In the genomic region with DNA sequence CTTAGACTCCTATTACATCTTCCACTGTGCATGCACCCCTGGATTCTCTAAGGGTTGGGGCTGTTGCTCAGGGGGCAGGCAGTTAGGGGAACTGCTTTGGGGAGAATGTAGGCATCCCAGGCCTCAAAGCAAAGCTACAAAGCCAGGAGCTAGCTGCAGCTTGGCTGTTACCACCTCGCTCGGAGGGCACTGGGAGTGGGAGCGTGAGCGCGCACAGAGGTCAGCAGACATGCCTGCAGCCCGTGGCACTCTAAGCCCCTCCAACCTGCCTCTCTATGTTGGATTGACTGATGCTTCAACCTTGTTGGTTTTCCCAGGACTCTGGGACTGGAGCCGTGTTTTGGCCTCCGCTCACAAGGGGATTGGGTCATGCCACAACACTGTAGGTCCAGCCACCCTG, we compare ENCODE assay signal across 19 cellular contexts.
A peak's percentile ranks its signal among the peaks of the same experiment; 100 is the strongest.
DNase-seq lines count a peak whose midpoint lies in the region; ATAC-seq and TF ChIP-seq lines count a peak whose summit lies in the region.
"Had no signal": no experiment of that assay in that cellular context is flagged by ENCODE, and none has a peak within 500 bp of the region (broad histone marks: within the 10 kb centered on the region; RNA-seq: fewer than 3 reads in every experiment).

No MANE protein-coding gene starts in this region.

- H3K27me3 Mint-ChIP-seq in glutamatergic neuron (ENCODE audit: unreplicated experiment) = peaks cover 2% of the 10 kb centered on the region
- peaks cover 45% of the 10 kb centered on the region for H3K27me3 Mint-ChIP-seq in Calu3 (ENCODE audit: unreplicated experiment)

- 97% methylated on average over 8 of the region's 8 CpGs for WGBS in right cardiac atrium

- CTCF ChIA-PET in Calu3 (lab: Charles Lee) = no interaction called here

- no peaks in the 10 kb centered on the region for H3K9me3 ChIP-seq in right cardiac atrium (ENCODE audit: control insufficient read depth, low read length)
- H3K9me3 ChIP-seq: BE2C had no signal

- H3K4me1 ChIP-seq in right cardiac atrium (ENCODE audit: control insufficient read depth, insufficient read depth, low read length) = peaks cover 27% of the 10 kb centered on the region

- intact Hi-C loops in left cardiac atrium (cut with DNase I) (no loop called here), right cardiac atrium (cut with DNase I) (no loop called here), sciatic nerve (cut with DNase I) (no loop called here), Calu3 (cut with micrococcal nuclease; ENCODE audit: unreplicated experiment) (no loop called here)

- no peak overlapping the region for H3K4me3 Mint-ChIP-seq in glutamatergic neuron (ENCODE audit: unreplicated experiment)
- no peak overlapping the region for H3K4me3 Mint-ChIP-seq in Calu3 (ENCODE audit: low read depth, unreplicated experiment)
- H3K4me3 Mint-ChIP-seq: CD4-positive, CD25-positive, alpha-beta regulatory T cell; HFFc6 had no signal

- no peaks in the 10 kb centered on the region for H3K36me3 Mint-ChIP-seq in glutamatergic neuron (ENCODE audit: unreplicated experiment)
- no peaks in the 10 kb centered on the region for H3K36me3 Mint-ChIP-seq in Calu3 (ENCODE audit: insufficient read depth, unreplicated experiment)
- H3K36me3 Mint-ChIP-seq: CD4-positive, CD25-positive, alpha-beta regulatory T cell had no signal

- H3K27me3 ChIP-seq in right cardiac atrium (ENCODE audit: control insufficient read depth, insufficient read depth) = no peaks in the 10 kb centered on the region
- H3K27me3 ChIP-seq: BE2C had no signal

- H3K27ac Mint-ChIP-seq in glutamatergic neuron (ENCODE audit: unreplicated experiment) (no peak overlapping the region), Calu3 (ENCODE audit: unreplicated experiment) (no peak overlapping the region)
- H3K27ac Mint-ChIP-seq: CD4-positive, CD25-positive, alpha-beta regulatory T cell; HFFc6 had no signal

- H3K4me3 ChIP-seq in right cardiac atrium (ENCODE audit: low read length) = no peak overlapping the region

- no TSS peak for BruUV-seq in Calu3 (replicated peaks; lab: Mats Ljungman, UMichigan)

- no peak for TF ChIP-seq CTCF in glutamatergic neuron (IDR thresholded peaks at IDR 0.05; ENCODE audit: partially characterized antibody, unreplicated experiment)
- no peak for TF ChIP-seq CTCF in Calu3 (IDR thresholded peaks at IDR 0.05; ENCODE audit: unreplicated experiment)

- H3K27ac ChIP-seq in right cardiac atrium (ENCODE audit: low read length) = no peak overlapping the region

- no peaks in the 10 kb centered on the region for H3K9me3 Mint-ChIP-seq in glutamatergic neuron (ENCODE audit: unreplicated experiment)
- no peaks in the 10 kb centered on the region for H3K9me3 Mint-ChIP-seq in Calu3 (ENCODE audit: low read depth, unreplicated experiment)
- H3K9me3 Mint-ChIP-seq: HFFc6 had no signal

- DNase-seq in left cardiac atrium = peak; percentile 9
- no peak for DNase-seq in right cardiac atrium
- DNase-seq in glutamatergic neuron = peak; percentile 12
- peak; percentile 48 for DNase-seq in sciatic nerve (ENCODE audit: low spot score)
- DNase-seq in Calu3 = no peak
- no peak for DNase-seq in NCI-H69 (lab: John Stamatoyannopoulos, UW)
- DNase-seq: BE2C; CD4-positive, CD25-positive, alpha-beta regulatory T cell; COR-L47; H7; HFFc6; KG1; NCI-H1417; NCI-H187 treated with DMSO at 0.1 percent for 48 hours; NCI-H2227 treated with DMSO at 0.1 percent for 48 hours; NCI-H510A treated with DMSO at 0.1 percent for 48 hours; NCI-H82; OCI-M1 had no signal

- H3K4me1 Mint-ChIP-seq in glutamatergic neuron (ENCODE audit: low read depth, unreplicated experiment) (peaks cover 7% of the 10 kb centered on the region), Calu3 (ENCODE audit: low read depth, unreplicated experiment) (peaks cover under 1% of the 10 kb centered on the region)
- H3K4me1 Mint-ChIP-seq: CD4-positive, CD25-positive, alpha-beta regulatory T cell had no signal

- ATAC-seq in left cardiac atrium = no peak
- no peak for ATAC-seq in right cardiac atrium
- no peak for ATAC-seq in sciatic nerve
- ATAC-seq in HG03108 (IDR thresholded peaks at IDR 0.05; ENCODE audit: unreplicated experiment) = no peak

Comparison
In these comparisons a context has a peak if more than half of its experiments do, and no peak if none do; other contexts are left out.
1. DNase-seq: peak in left cardiac atrium (single experiment), glutamatergic neuron (single experiment) and sciatic nerve (single experiment); none in right cardiac atrium (0 of 3), Calu3 (single experiment) and NCI-H69 (single experiment).